Comparison of ENCODE assay signal across 8 cellular contexts in genomic region chr4:2818351-2818939, GRCh38. TPM values are rescaled to one million over a fixed set of nuclear protein-coding genes. Genes with fewer than 3 reads are reported as not detected.
DNase-seq lines count a peak whose midpoint lies in the region; ATAC-seq and TF ChIP-seq lines count a peak whose summit lies in the region.

No MANE protein-coding gene starts in this region.

- H3K27me3 Mint-ChIP-seq in activated B cell treated with CpG ODN at 0.5 μM for 24 hours: no peaks in the 10 kb centered on the region
- H3K27me3 Mint-ChIP-seq in stimulated activated naive CD8-positive, alpha-beta T cell treated with anti-CD3 and anti-CD28 coated beads, Interleukin-15, amount 100 ng/mL, for 72 hours: no peaks in the 10 kb centered on the region

- no peak for TF ChIP-seq CTCF in activated B cell treated with CpG ODN at 0.5 μM for 24 hours (IDR thresholded peaks at IDR 0.05)

- CTCF ChIA-PET in activated B cell treated with CpG ODN at 0.5 μM for 24 hours (lab: Charles Lee): interaction anchor here (0.7 kb wide), 1 partner anchor 599 kb away, joined by 3 read pairs; no protein-coding TSS in a partner anchor

- DNase-seq in NCI-H1417 (lab: John Stamatoyannopoulos, UW) (peak; percentile 34 to 71 (median 63)), NCI-H1417 treated with DMSO at 0.1 percent for 48 hours (lab: John Stamatoyannopoulos, UW) (no peak), activated B cell treated with CpG ODN at 0.5 μM for 24 hours (no peak), amygdala (lab: John Stamatoyannopoulos, UW) (no peak), NCI-H187 (lab: John Stamatoyannopoulos, UW) (no peak), LoVo (ENCODE audit: low spot score) (no peak)
- no peak for DNase-seq in stimulated activated naive CD8-positive, alpha-beta T cell treated with anti-CD3 and anti-CD28 coated beads, Interleukin-15, amount 100 ng/mL, for 72 hours

- ATAC-seq in activated B cell treated with CpG ODN at 0.5 μM for 24 hours (ENCODE audit: low read depth): peak; percentile 13
- peak; percentile 32 for ATAC-seq in stimulated activated naive CD8-positive, alpha-beta T cell treated with anti-CD3 and anti-CD28 coated beads, Interleukin-15, amount 100 ng/mL, for 72 hours

- peaks cover 55% of the 10 kb centered on the region for H3K4me1 Mint-ChIP-seq in activated B cell treated with CpG ODN at 0.5 μM for 24 hours
- peaks cover 67% of the 10 kb centered on the region for H3K4me1 Mint-ChIP-seq in stimulated activated naive CD8-positive, alpha-beta T cell treated with anti-CD3 and anti-CD28 coated beads, Interleukin-15, amount 100 ng/mL, for 72 hours

- H3K4me3 Mint-ChIP-seq in activated B cell treated with CpG ODN at 0.5 μM for 24 hours: peak overlapping the region; percentile 72
- peak overlapping the region; percentile 54 to 55 for H3K4me3 Mint-ChIP-seq in stimulated activated naive CD8-positive, alpha-beta T cell treated with anti-CD3 and anti-CD28 coated beads, Interleukin-15, amount 100 ng/mL, for 72 hours

- no peak overlapping the region for H3K27ac Mint-ChIP-seq in activated B cell treated with CpG ODN at 0.5 μM for 24 hours
- no peak overlapping the region for H3K27ac Mint-ChIP-seq in stimulated activated naive CD8-positive, alpha-beta T cell treated with anti-CD3 and anti-CD28 coated beads, Interleukin-15, amount 100 ng/mL, for 72 hours

- peak overlapping the region; percentile 61 for H3K4me3 ChIP-seq in iPS-11a (ENCODE audit: low read depth, low read length)

- intact Hi-C loops in activated B cell treated with CpG ODN at 0.5 μM for 24 hours (cut with micrococcal nuclease): no loop called here

- no peaks in the 10 kb centered on the region for H3K9me3 Mint-ChIP-seq in activated B cell treated with CpG ODN at 0.5 μM for 24 hours
- peaks cover 0 to 5% of the 10 kb centered on the region in 2 donors for H3K9me3 Mint-ChIP-seq in stimulated activated naive CD8-positive, alpha-beta T cell treated with anti-CD3 and anti-CD28 coated beads, Interleukin-15, amount 100 ng/mL, for 72 hours

- H3K36me3 Mint-ChIP-seq in activated B cell treated with CpG ODN at 0.5 μM for 24 hours (ENCODE audit: low read depth): peaks cover 21% of the 10 kb centered on the region

- POLR2A ChIA-PET in activated B cell treated with CpG ODN at 0.5 μM for 24 hours (lab: Charles Lee): interaction anchor here (0.6 to 2.1 kb wide), 13 partner anchors 9 to 91 kb away, joined by 3 to 8 read pairs (median 4); no protein-coding TSS in a partner anchor

RNA-seq across cellular contexts. Expression of gene ADD1, which starts 25.2 kb away (rescaled TPM):
- total RNA-seq in activated B cell treated with CpG ODN at 0.5 μM for 24 hours: 326 and 340 TPM in 2 replicates

RNA-seq across cellular contexts. Expression of gene SH3BP2, which starts 25.6 kb away (rescaled TPM):
- 40.4 and 43.2 TPM in 2 replicates for total RNA-seq in activated B cell treated with CpG ODN at 0.5 μM for 24 hours

Comparison
In these comparisons a context has a peak if more than half of its experiments do, and no peak if none do; other contexts are left out.
1. DNase-seq: peak in NCI-H1417 (3 of 3); none in NCI-H1417 treated with DMSO at 0.1 percent for 48 hours (single experiment), activated B cell treated with CpG ODN at 0.5 μM for 24 hours (single experiment), stimulated activated naive CD8-positive, alpha-beta T cell treated with anti-CD3 and anti-CD28 coated beads, Interleukin-15, amount 100 ng/mL, for 72 hours (0 of 2), amygdala (0 of 56), NCI-H187 (0 of 2) and LoVo (single experiment).